In genomic region chr11:10486161-10486840, GRCh38 we compare ENCODE assay signal across 17 cellular contexts. TPM values are rescaled to one million over a fixed set of nuclear protein-coding genes. Genes with fewer than 3 reads are reported as not detected.
DNase-seq lines count a peak whose midpoint lies in the region; ATAC-seq and TF ChIP-seq lines count a peak whose summit lies in the region.
"Had no signal": no experiment of that assay in that cellular context is flagged by ENCODE, and none has a peak within 500 bp of the region (broad histone marks: within the 10 kb centered on the region; RNA-seq: fewer than 3 reads in every experiment).

No MANE protein-coding gene starts in this region.

- H3K79me1 ChIP-seq in H9 (ENCODE audit: insufficient read depth, low read depth, low read length, poor library complexity, severe bottlenecking) (no peaks in the 10 kb centered on the region), neuronal stem cell (ENCODE audit: low read depth, low read length) (no peaks in the 10 kb centered on the region)

- no peak overlapping the region for H4K5ac ChIP-seq in H9 (ENCODE audit: insufficient read length, low read depth, low read length)

- H3K27me3 Mint-ChIP-seq in CD8-positive, alpha-beta memory T cell = no peaks in the 10 kb centered on the region
- H3K27me3 Mint-ChIP-seq in H9 (ENCODE audit: low read depth) = no peaks in the 10 kb centered on the region
- H3K27me3 Mint-ChIP-seq: CD4-positive, alpha-beta memory T cell had no signal

- no peak overlapping the region for H3K27ac ChIP-seq in CD8-positive, alpha-beta memory T cell (ENCODE audit: low read depth, low read length)
- no peak overlapping the region for H3K27ac ChIP-seq in H9 (ENCODE audit: insufficient read length, low read depth, low read length)
- H3K27ac ChIP-seq in dorsolateral prefrontal cortex = peak overlapping the region in 36 of 59 donors; percentile 1 to 99 (median 40)
- no peak overlapping the region for H3K27ac ChIP-seq in neuronal stem cell (replicated peaks; ENCODE audit: low read length)
- H3K27ac ChIP-seq: PC-9 had no signal

- H2BK120ac ChIP-seq in H9 (ENCODE audit: low read depth, low read length, poor library complexity, severe bottlenecking) (no peak overlapping the region), neuronal stem cell (ENCODE audit: low read depth, low read length) (no peak overlapping the region)

- H3K4me3 Mint-ChIP-seq in CD8-positive, alpha-beta memory T cell = no peak overlapping the region
- H3K4me3 Mint-ChIP-seq in H9 = no peak overlapping the region
- H3K4me3 Mint-ChIP-seq: CD4-positive, alpha-beta memory T cell had no signal

- no peak overlapping the region for H3T11ph ChIP-seq in H9 (ENCODE audit: low read length)

- no peak overlapping the region for H3K9ac ChIP-seq in H9 (ENCODE audit: extremely low read depth, insufficient read length, low read length)
- H3K9ac ChIP-seq in neuronal stem cell (ENCODE audit: low read depth, low read length, poor library complexity) = peak overlapping the region; percentile 18

- no peak for DNase-seq in CD8-positive, alpha-beta memory T cell
- DNase-seq in H9 = peak; percentile 13
- DNase-seq in dorsolateral prefrontal cortex = peak in 1 of 10 donors; percentile 8
- no peak for DNase-seq in neuronal stem cell (ENCODE audit: low spot score)
- no peak for DNase-seq in middle frontal gyrus (ENCODE audit: extremely low spot score, low spot score)
- no peak for DNase-seq in stimulated activated CD4-positive, alpha-beta T cell treated with anti-CD3 and anti-CD28 coated beads, Interleukin-2, amount 100 ng/mL, for 48 hours
- DNase-seq: BE2C; CD4-positive, alpha-beta memory T cell; GF-D8; Karpas-422; MM.1S; NCI-H1105; NCI-H187 treated with DMSO at 0.1 percent for 48 hours; NCI-H446; PC-9 had no signal

- intact Hi-C loops in dorsolateral prefrontal cortex (cut with DNase I) = no loop called here

- no peaks in the 10 kb centered on the region for H3K23me2 ChIP-seq in H9 (ENCODE audit: insufficient read length, low read depth, low read length, poor library complexity, severe bottlenecking)

- no peak overlapping the region for H2AK5ac ChIP-seq in H9 (ENCODE audit: insufficient read length, low read length)
- peak overlapping the region; percentile 27 for H2AK5ac ChIP-seq in neuronal stem cell (ENCODE audit: low read depth, low read length)

- H3K18ac ChIP-seq in H9 (ENCODE audit: insufficient read length, low read depth, low read length) (no peak overlapping the region), neuronal stem cell (ENCODE audit: low read length) (peak overlapping the region; percentile 1)

- CTCF ChIA-PET in CD8-positive, alpha-beta memory T cell (lab: Charles Lee) = no interaction called here

- H3K14ac ChIP-seq in H9 (ENCODE audit: insufficient read depth, low read length) (no peak overlapping the region), neuronal stem cell (ENCODE audit: low read length) (no peak overlapping the region)

- H3K36me3 ChIP-seq in CD8-positive, alpha-beta memory T cell (ENCODE audit: insufficient read depth, low read length) = peaks cover 23% of the 10 kb centered on the region
- no peaks in the 10 kb centered on the region for H3K36me3 ChIP-seq in neuronal stem cell (replicated peaks in 1 of 2; ENCODE audit: control insufficient read depth in 2 of 2, insufficient read depth in 2 of 2, low read length in 2 of 2)
- H3K36me3 ChIP-seq: BE2C had no signal

- H3K4me1 Mint-ChIP-seq in CD8-positive, alpha-beta memory T cell = peaks cover 10 to 18% (median 15%) of the 10 kb centered on the region in 3 donors
- peaks cover 11 to 16% of the 10 kb centered on the region in 2 experiments for H3K4me1 Mint-ChIP-seq in H9

- TF ChIP-seq CTCF in H9 (conservative IDR thresholded peaks at IDR 0.05) (no peak), dorsolateral prefrontal cortex (IDR thresholded peaks at IDR 0.05 in 54 of 56, conservative IDR thresholded peaks at IDR 0.05 in 2 of 56; ENCODE audit: low read depth in 1 of 56, partially characterized antibody in 56 of 56) (no peak)

- H3K4me2 ChIP-seq in H9 (ENCODE audit: insufficient read depth, insufficient read length, low read length) = no peak overlapping the region
- no peak overlapping the region for H3K4me2 ChIP-seq in neuronal stem cell (ENCODE audit: insufficient read depth, low read length, poor library complexity, severe bottlenecking)
- H3K4me2 ChIP-seq: PC-9 had no signal

- no peak overlapping the region for H3K56ac ChIP-seq in H9 (ENCODE audit: insufficient read length, low read depth, low read length)

- H2BK5ac ChIP-seq in H9 (ENCODE audit: insufficient read length, low read length) = no peak overlapping the region
- H2BK5ac ChIP-seq in neuronal stem cell (ENCODE audit: low read length) = no peak overlapping the region

- H2AFZ ChIP-seq in H9 (ENCODE audit: low read length) = no peak overlapping the region
- H2AFZ ChIP-seq in neuronal stem cell (ENCODE audit: low read length) = no peak overlapping the region
- H2AFZ ChIP-seq: PC-9 had no signal

- no peak overlapping the region for H3K4me3 ChIP-seq in CD8-positive, alpha-beta memory T cell (ENCODE audit: low read length)
- H3K4me3 ChIP-seq in dorsolateral prefrontal cortex = no peak overlapping the region
- no peak overlapping the region for H3K4me3 ChIP-seq in neuronal stem cell (ENCODE audit: low read length in 2 of 2)
- H3K4me3 ChIP-seq: PC-9 had no signal

- H2BK15ac ChIP-seq in H9 (ENCODE audit: low read depth, low read length) (no peak overlapping the region), neuronal stem cell (ENCODE audit: low read length) (no peak overlapping the region)

- no peak overlapping the region for H4K8ac ChIP-seq in H9 (replicated peaks; ENCODE audit: insufficient read length, low read depth, low read length)
- no peak overlapping the region for H4K8ac ChIP-seq in neuronal stem cell (ENCODE audit: low read depth, low read length)

- ATAC-seq in HG02763 (IDR thresholded peaks at IDR 0.05; ENCODE audit: unreplicated experiment) = no peak
- ATAC-seq: HepG2 had no signal

- no peak overlapping the region for H3K4ac ChIP-seq in H9 (ENCODE audit: low read depth, low read length)
- no peak overlapping the region for H3K4ac ChIP-seq in neuronal stem cell (ENCODE audit: low read length)

- H3K27me3 ChIP-seq in CD8-positive, alpha-beta memory T cell (ENCODE audit: insufficient read depth, low read length, poor library complexity, severe bottlenecking) = no peaks in the 10 kb centered on the region
- no peaks in the 10 kb centered on the region for H3K27me3 ChIP-seq in H9 (ENCODE audit: insufficient read depth, low read length)
- H3K27me3 ChIP-seq in dorsolateral prefrontal cortex = no peaks in the 10 kb centered on the region
- no peaks in the 10 kb centered on the region for H3K27me3 ChIP-seq in neuronal stem cell (ENCODE audit: control insufficient read depth in 3 of 3, insufficient read depth in 3 of 3, low read depth in 1 of 3, low read length in 3 of 3)
- H3K27me3 ChIP-seq: BE2C had no signal

- H3K9me3 ChIP-seq in CD8-positive, alpha-beta memory T cell (ENCODE audit: low read length) = no peaks in the 10 kb centered on the region
- H3K9me3 ChIP-seq in H9 (ENCODE audit: control insufficient read depth, low read depth, low read length) (no peaks in the 10 kb centered on the region), neuronal stem cell (replicated peaks in 1 of 2; ENCODE audit: control insufficient read depth in 2 of 2, insufficient read depth in 1 of 2, low read depth in 1 of 2, low read length in 2 of 2) (no peaks in the 10 kb centered on the region)
- H3K9me3 ChIP-seq: BE2C had no signal

- H3K79me2 ChIP-seq in H9 (ENCODE audit: insufficient read depth, low read length) = no peaks in the 10 kb centered on the region

- no peak overlapping the region for H2BK12ac ChIP-seq in H9 (ENCODE audit: insufficient read length, low read depth, low read length)
- no peak overlapping the region for H2BK12ac ChIP-seq in neuronal stem cell (ENCODE audit: low read length)

- H3K36me3 Mint-ChIP-seq in CD8-positive, alpha-beta memory T cell = peaks cover 4 to 85% (median 19%) of the 10 kb centered on the region in 3 donors
- no peaks in the 10 kb centered on the region for H3K36me3 Mint-ChIP-seq in H9 (ENCODE audit: insufficient read depth in 1 of 3, low read depth in 3 of 3)

- peak overlapping the region in 6 of 8 donors; percentile 4 to 66 (median 48) for H3K27ac Mint-ChIP-seq in CD8-positive, alpha-beta memory T cell
- peak overlapping the region in 1 of 3 experiments; percentile 65; a peak in 2 of 7 replicates for H3K27ac Mint-ChIP-seq in H9

- no CpG with 5 or more reads among the region's 10 CpGs for WGBS in H9 (ENCODE audit: extremely low coverage, insufficient read length, low lambda C conversion rate)
- WGBS in neuronal stem cell (ENCODE audit: extremely low coverage in 2 of 2, insufficient read length in 2 of 2, insufficient replicate concordance in 1 of 2), 2 donors = no CpG with 5 or more reads among the region's 10 CpGs

- POLR2A ChIA-PET in CD8-positive, alpha-beta memory T cell (lab: Charles Lee) = no interaction called here

- H2BK20ac ChIP-seq in H9 (ENCODE audit: low read depth, low read length, poor library complexity, severe bottlenecking) = no peak overlapping the region

- H3K9me3 Mint-ChIP-seq in CD8-positive, alpha-beta memory T cell = no peaks in the 10 kb centered on the region
- no peaks in the 10 kb centered on the region for H3K9me3 Mint-ChIP-seq in H9
- H3K9me3 Mint-ChIP-seq: CD4-positive, alpha-beta memory T cell had no signal

- H4K20me1 ChIP-seq in H9 (ENCODE audit: control insufficient read depth, insufficient read depth, insufficient read length) = no peaks in the 10 kb centered on the region

- H3K23ac ChIP-seq in H9 (ENCODE audit: insufficient read length, low read depth, low read length) (no peak overlapping the region), neuronal stem cell (ENCODE audit: low read depth, low read length, poor library complexity) (no peak overlapping the region)

- H4K91ac ChIP-seq in H9 (ENCODE audit: insufficient read length, low read depth, low read length) (no peak overlapping the region), neuronal stem cell (ENCODE audit: low read depth, low read length, poor library complexity) (no peak overlapping the region)

- H3K4me1 ChIP-seq in CD8-positive, alpha-beta memory T cell (ENCODE audit: insufficient read depth, low read length) = no peaks in the 10 kb centered on the region
- peaks cover 3% of the 10 kb centered on the region; the same call in 1 of the 2 replicates for H3K4me1 ChIP-seq in H9 (ENCODE audit: insufficient read depth, low read length)
- peaks cover 7 to 11% of the 10 kb centered on the region in 2 donors for H3K4me1 ChIP-seq in neuronal stem cell (ENCODE audit: control insufficient read depth in 2 of 2, insufficient read depth in 1 of 2, low read depth in 1 of 2, low read length in 2 of 2)

RNA-seq across cellular contexts. Expression of gene AMPD3, which starts 31.2 kb away (rescaled TPM):
- 10 to 100 TPM; 10.8 to 12.2 TPM for total RNA-seq in CD8-positive, alpha-beta memory T cell
- polyA plus RNA-seq in CD8-positive, alpha-beta memory T cell = 12.0 TPM
- total RNA-seq in H9 (2021) (4.6 and 5.9 TPM in 2 replicates), dorsolateral prefrontal cortex (10 to 100 TPM; 14.7 to 74.3 (median 28.6) TPM)
- polyA plus RNA-seq in neuronal stem cell (2013, experiment 1 of 2) = 0.99 TPM
- 1.2 TPM for polyA plus RNA-seq in neuronal stem cell (2013, experiment 2 of 2)

RNA-seq across cellular contexts. Expression of gene RNF141, which starts 54.7 kb away (rescaled TPM):
- total RNA-seq in CD8-positive, alpha-beta memory T cell = 10 to 100 TPM; 19.6 to 20.0 TPM
- polyA plus RNA-seq in CD8-positive, alpha-beta memory T cell = 19.2 TPM
- total RNA-seq in H9 (2021) (23.7 and 24.7 TPM in 2 replicates), dorsolateral prefrontal cortex (100 to 1,000 TPM in 15 of 120 experiments, 10 to 100 TPM in 105; 47.2 to 142 (median 77.9) TPM)
- 27.1 TPM for polyA plus RNA-seq in neuronal stem cell (2013, experiment 1 of 2)
- 26.4 TPM for polyA plus RNA-seq in neuronal stem cell (2013, experiment 2 of 2)

Comparison
In these comparisons a context has a peak if more than half of its experiments do, and no peak if none do; other contexts are left out.
1. H3K27ac ChIP-seq: peak in dorsolateral prefrontal cortex (36 of 59); none in CD8-positive, alpha-beta memory T cell (single experiment), H9 (single experiment) and neuronal stem cell (single experiment).